In the genomic region with DNA sequence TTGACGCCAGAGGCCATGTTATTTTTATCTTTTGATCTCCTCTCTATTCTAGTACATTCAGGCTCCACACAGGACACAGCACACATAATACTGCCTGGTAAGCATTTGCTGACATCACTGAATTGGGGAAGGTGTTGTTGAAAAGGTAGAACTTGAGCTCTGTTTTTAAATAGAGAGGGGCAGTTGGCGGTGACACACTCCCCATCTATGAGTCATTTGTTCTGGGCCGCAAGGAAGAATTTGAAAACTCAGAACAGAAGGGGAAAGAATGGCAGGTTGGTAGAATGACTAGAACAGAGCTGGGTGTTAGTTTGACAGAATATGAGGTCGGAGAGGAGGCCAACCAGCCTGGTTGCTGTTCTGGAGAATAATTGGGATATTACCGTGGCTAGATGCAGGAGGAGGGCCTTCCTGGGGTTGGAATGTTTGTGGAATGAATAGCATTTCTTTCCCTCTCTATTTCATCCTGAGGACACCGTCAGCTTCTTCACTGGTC, we compare ENCODE assay signal across 10 cellular contexts. TPM values are rescaled to one million over a fixed set of nuclear protein-coding genes. Genes with fewer than 3 reads are reported as not detected.
DNase-seq lines count a peak whose midpoint lies in the region; ATAC-seq and TF ChIP-seq lines count a peak whose summit lies in the region.
"Had no signal": no experiment of that assay in that cellular context is flagged by ENCODE, and none has a peak within 500 bp of the region (broad histone marks: within the 10 kb centered on the region; RNA-seq: fewer than 3 reads in every experiment).

No MANE protein-coding gene starts in this region.

- H3K9me3 ChIP-seq in GM23248 (ENCODE audit: low read depth) (no peaks in the 10 kb centered on the region), gastrocnemius medialis (no peaks in the 10 kb centered on the region), spleen (no peaks in the 10 kb centered on the region)

- no peaks in the 10 kb centered on the region for H4K20me1 ChIP-seq in GM23248 (ENCODE audit: insufficient read depth)

- peaks cover 43% of the 10 kb centered on the region for H3F3A ChIP-seq in GM23248 (ENCODE audit: insufficient read depth)

- intact Hi-C loops in gastrocnemius medialis (cut with DNase I; ENCODE audit: low total_unique reads), result loop anchor here (5.0 kb wide), 1 partner anchor 89 kb away; no protein-coding TSS in a partner anchor
- intact Hi-C loops in spleen (cut with DNase I; ENCODE audit: low total_unique reads), result no loop called here

- H3K79me2 ChIP-seq in GM23248 (ENCODE audit: insufficient read depth), result no peaks in the 10 kb centered on the region

- H3K4me2 ChIP-seq in GM23248 (ENCODE audit: unreplicated experiment), result peak overlapping the region; percentile 48

- H3K36me3 ChIP-seq in GM23248 (ENCODE audit: low read depth) (no peaks in the 10 kb centered on the region), gastrocnemius medialis (no peaks in the 10 kb centered on the region), spleen (no peaks in the 10 kb centered on the region)

- TF ChIP-seq POLR2A in gastrocnemius medialis (IDR thresholded peaks at IDR 0.05), result no peak
- TF ChIP-seq POLR2A in spleen (IDR thresholded peaks at IDR 0.05), result no peak

- peak; percentile 80 for DNase-seq in GM23248
- peak; percentile 63 for DNase-seq in RPMI8226
- DNase-seq in fibroblast of pulmonary artery (ENCODE audit: low read depth), result peak; percentile 70
- peak in 1 of 2 donors; percentile 31 for DNase-seq in gastrocnemius medialis
- DNase-seq in spleen, result no peak
- no peak for DNase-seq in superior temporal gyrus (ENCODE audit: extremely low spot score)
- no peak for DNase-seq in GOT3 (lab: John Stamatoyannopoulos, UW)
- DNase-seq: midbrain; NK-92 treated with Interleukin-12 subunit alpha and Interleukin-12 subunit beta, amount 100 ng/mL, for 24 hours had no signal

- H2AFZ ChIP-seq in GM23248, result no peak overlapping the region

- no peak for TF ChIP-seq CTCF in fibroblast of pulmonary artery (IDR thresholded peaks at IDR 0.05; ENCODE audit: low read length, missing control alignments)
- no peak for TF ChIP-seq CTCF in gastrocnemius medialis (IDR thresholded peaks at IDR 0.05 in 4 of 5, conservative IDR thresholded peaks at IDR 0.05 in 1 of 5)
- TF ChIP-seq CTCF in spleen (IDR thresholded peaks at IDR 0.05 in 8 of 11, conservative IDR thresholded peaks at IDR 0.05 in 3 of 11), result no peak

- in situ Hi-C loops in GM23248 (cut with MboI), result no loop called here
- in situ Hi-C loops in gastrocnemius medialis (cut with MboI; ENCODE audit: low sequenced_read_pairs in 4 of 4), result no loop called here

- no peaks in the 10 kb centered on the region for H3K9me2 ChIP-seq in GM23248 (ENCODE audit: insufficient read depth)

- peak overlapping the region; percentile 70 for H3K27ac ChIP-seq in GM23248
- peak overlapping the region; percentile 69 to 83 (median 76) for H3K27ac ChIP-seq in gastrocnemius medialis
- H3K27ac ChIP-seq in spleen, result no peak overlapping the region

- H3K4me1 ChIP-seq in GM23248 (ENCODE audit: insufficient read depth), result peaks cover 48% of the 10 kb centered on the region
- peaks cover 25 to 27% of the 10 kb centered on the region in 2 donors for H3K4me1 ChIP-seq in gastrocnemius medialis
- H3K4me1 ChIP-seq in spleen, result peaks cover 0 to 19% (median 7%) of the 10 kb centered on the region in 6 donors

- WGBS in GM23248 (ENCODE audit: low coverage in 1 of 2, low lambda C conversion rate in 2 of 2, missing lambda C conversion rate in 2 of 2), 2 experiments, result 22 to 24% methylated on average over 6 of the region's 6 CpGs
- WGBS in spleen, 5 donors, result 80 to 88% (median 85%) methylated on average over 6 of the region's 6 CpGs

- H3K4me3 ChIP-seq in GM23248 (no peak overlapping the region; the same call in 1 of the 2 replicates), fibroblast of pulmonary artery (replicated peaks; ENCODE audit: low read depth, low read length) (no peak overlapping the region), gastrocnemius medialis (peak overlapping the region in 1 of 4 donors; percentile 23), spleen (no peak overlapping the region)

- ATAC-seq in gastrocnemius medialis (peak; percentile 71 to 76), HG02852 (IDR thresholded peaks at IDR 0.05; ENCODE audit: unreplicated experiment) (no peak)

- H3K27me3 ChIP-seq in GM23248 (replicated peaks; ENCODE audit: insufficient read depth) (no peaks in the 10 kb centered on the region), gastrocnemius medialis (no peaks in the 10 kb centered on the region), spleen (replicated peaks in 1 of 7) (peaks cover 0 to 3% (median 0%) of the 10 kb centered on the region in 7 donors)

- peak overlapping the region; percentile 29 for H3K9ac ChIP-seq in GM23248

RNA-seq across cellular contexts. Expression of gene ERRFI1, which starts 52.1 kb away (rescaled TPM):
- total RNA-seq in GM23248 (2014; rRNA removed; shearing (Covaris generic)), result 50.8 and 55.1 TPM in 2 replicates
- polyA plus RNA-seq in GM23248 (2016; fragmentation: Nextera tagmentation; extraction: Ambion mirVana), result 29.7 and 31.3 TPM in 2 replicates
- total RNA-seq in gastrocnemius medialis, result 100 to 1,000 TPM; 184 to 644 (median 448) TPM
- 10 to 100 TPM in 2 of 7 donors, 1 to 10 TPM in 5; 7.6 to 12.5 (median 8.5) TPM for total RNA-seq in spleen
- 1 to 10 TPM; 2.0 to 5.7 (median 5.0) TPM for polyA plus RNA-seq in spleen

Comparison
In these comparisons a context has a peak if more than half of its experiments do, and no peak if none do; other contexts are left out.
1. DNase-seq: peak in GM23248 (single experiment), RPMI8226 (single experiment) and fibroblast of pulmonary artery (single experiment); none in spleen (single experiment), superior temporal gyrus (single experiment) and GOT3 (single experiment).
2. H3K27ac ChIP-seq: peak in GM23248 (single experiment) and gastrocnemius medialis (4 of 4); none in spleen (0 of 8).